ENCODE assay signal across 9 cellular contexts in genomic region chr17:81422776-81423697, GRCh38. TPM values are rescaled to one million over a fixed set of nuclear protein-coding genes. Genes with fewer than 3 reads are reported as not detected.
DNase-seq lines count a peak whose midpoint lies in the region; ATAC-seq and TF ChIP-seq lines count a peak whose summit lies in the region.
"Had no signal": no experiment of that assay in that cellular context is flagged by ENCODE, and none has a peak within 500 bp of the region (broad histone marks: within the 10 kb centered on the region; RNA-seq: fewer than 3 reads in every experiment).

No MANE protein-coding gene starts in this region.

- peaks cover 61 to 77% of the 10 kb centered on the region in 2 donors for H3K4me1 ChIP-seq in thoracic aorta (ENCODE audit: control insufficient read depth in 1 of 2, low read depth in 2 of 2)

- H3K27ac ChIP-seq in thoracic aorta: peak overlapping the region; percentile 99 to 100

- H3K27me3 ChIP-seq in thoracic aorta (replicated peaks; ENCODE audit: insufficient read depth): no peaks in the 10 kb centered on the region

- H3K9me3 Mint-ChIP-seq in MCF 10A (ENCODE audit: unreplicated experiment): no peaks in the 10 kb centered on the region
- H3K9me3 Mint-ChIP-seq: naive B cell had no signal

- TF ChIP-seq CTCF in MCF 10A (IDR thresholded peaks at IDR 0.05; ENCODE audit: unreplicated experiment) (no peak), thoracic aorta (IDR thresholded peaks at IDR 0.05) (no peak)

- H3K36me3 ChIP-seq in thoracic aorta: no peaks in the 10 kb centered on the region

- peak overlapping the region; percentile 14 for H3K4me3 Mint-ChIP-seq in MCF 10A (ENCODE audit: unreplicated experiment)

- H3K36me3 Mint-ChIP-seq in MCF 10A (ENCODE audit: insufficient read depth, unreplicated experiment): no peaks in the 10 kb centered on the region
- H3K36me3 Mint-ChIP-seq: naive B cell had no signal

- DNase-seq in HPDE6-E6E7 (ENCODE audit: extremely low spot score) (peak; percentile 92), MCF 10A (ENCODE audit: unreplicated experiment) (peak; percentile 96), kidney glomerular epithelial cell (lab: John Stamatoyannopoulos, UW) (peak; percentile 83), thoracic aorta (ENCODE audit: low spot score) (peak; percentile 71), RPMI8226 (no peak), NCI-H2029 (lab: John Stamatoyannopoulos, UW) (no peak)
- no peak for DNase-seq in effector CD4-positive, alpha-beta T cell
- DNase-seq: naive B cell had no signal

- H3K9me3 ChIP-seq in thoracic aorta: no peaks in the 10 kb centered on the region

- H3K27me3 Mint-ChIP-seq in MCF 10A (ENCODE audit: insufficient read depth, unreplicated experiment): no peaks in the 10 kb centered on the region

- peaks cover 8% of the 10 kb centered on the region for H3K4me1 Mint-ChIP-seq in MCF 10A (ENCODE audit: insufficient read depth, unreplicated experiment)

- CTCF ChIA-PET in MCF 10A (lab: Yijun Ruan, JAX): interaction anchor here (0.5 to 0.7 kb wide), 3 partner anchors 18 to 1387 kb away, joined by 3 read pairs; no protein-coding TSS in a partner anchor

- intact Hi-C loops in MCF 10A (cut with micrococcal nuclease): no loop called here

- POLR2A ChIA-PET in MCF 10A (lab: Yijun Ruan, JAX): interaction anchor here (1.1 kb wide), 1 partner anchor 28 kb away, joined by 3 read pairs; no protein-coding TSS in a partner anchor

- H3K4me3 ChIP-seq in thoracic aorta: peak overlapping the region; percentile 66

- peak overlapping the region; percentile 46 for H3K27ac Mint-ChIP-seq in MCF 10A (ENCODE audit: low read depth, unreplicated experiment)
- H3K27ac Mint-ChIP-seq: naive B cell had no signal

- no TSS peak for BruUV-seq in MCF 10A (replicated peaks; lab: Mats Ljungman, UMichigan)

- peak; percentile 52 for ATAC-seq in thoracic aorta (ENCODE audit: insufficient number of reproducible peaks, low FRiP score, low read depth)
- no peak for ATAC-seq in GM19467 (IDR thresholded peaks at IDR 0.05; ENCODE audit: unreplicated experiment)

RNA-seq across cellular contexts. Expression of gene BAHCC1, which starts 27.8 kb away (rescaled TPM):
- total RNA-seq in MCF 10A (2022) (7.4 and 9.2 TPM in 2 replicates), thoracic aorta (10 to 100 TPM; 41.2 to 69.6 TPM)

Comparison
In these comparisons a context has a peak if more than half of its experiments do, and no peak if none do; other contexts are left out.
1. DNase-seq: peak in HPDE6-E6E7 (single experiment), MCF 10A (single experiment), kidney glomerular epithelial cell (single experiment) and thoracic aorta (single experiment); none in effector CD4-positive, alpha-beta T cell (single experiment), RPMI8226 (single experiment) and NCI-H2029 (single experiment).